ENCODE assay signal across 16 cellular contexts in genomic region chr6:40299666-40300065, GRCh38.
A peak's percentile ranks its signal among the peaks of the same experiment; 100 is the strongest.
DNase-seq lines count a peak whose midpoint lies in the region; ATAC-seq lines count a peak whose summit lies in the region.
"Had no signal": no experiment of that assay in that cellular context is flagged by ENCODE, and none has a peak within 500 bp of the region (broad histone marks: within the 10 kb centered on the region; RNA-seq: fewer than 3 reads in every experiment).

No MANE protein-coding gene starts in this region.

- H3K4me3 Mint-ChIP-seq in naive thymus-derived CD4-positive, alpha-beta T cell = no peak overlapping the region
- H3K4me3 Mint-ChIP-seq: H9 had no signal

- no peak overlapping the region for H3K27ac Mint-ChIP-seq in naive thymus-derived CD4-positive, alpha-beta T cell

- H3K27ac ChIP-seq in naive thymus-derived CD4-positive, alpha-beta T cell (ENCODE audit: low read depth, low read length) = no peak overlapping the region
- H3K27ac ChIP-seq: BLaER1 had no signal

- intact Hi-C loops in head of caudate nucleus (cut with DNase I) = loop anchor here (10.0 kb wide), 1 partner anchor 945 kb away; no protein-coding TSS in a partner anchor
- intact Hi-C loops in naive thymus-derived CD4-positive, alpha-beta T cell (cut with micrococcal nuclease) = loop anchor here in 1 of 2 donors (10.0 kb wide), 1 partner anchor 315 kb away; no protein-coding TSS in a partner anchor

- no peak for ATAC-seq in naive thymus-derived CD4-positive, alpha-beta T cell
- ATAC-seq: SK-N-SH treated with all-trans-retinoic acid at 6 μM for 48 hours had no signal

- DNase-seq in G401 (ENCODE audit: low spot score) (peak; percentile 81), NCI-H69 (lab: John Stamatoyannopoulos, UW) (peak; percentile 85), head of caudate nucleus (peak in 32 of 42 donors; percentile 11 to 70 (median 40)), nucleus accumbens (lab: John Stamatoyannopoulos, UW) (peak in 32 of 56 donors; percentile 4 to 66 (median 32)), HCEC 1CT (no peak), kidney glomerular epithelial cell (lab: John Stamatoyannopoulos, UW) (no peak)
- DNase-seq in naive thymus-derived CD4-positive, alpha-beta T cell = no peak
- DNase-seq: H9, MV-4-11, NCI-H146, NCI-H2081 treated with DMSO at 0.1 percent for 48 hours, NCI-H526 treated with DMSO at 0.1 percent for 48 hours, SHP77 had no signal

- H3K4me1 Mint-ChIP-seq in naive thymus-derived CD4-positive, alpha-beta T cell = peaks cover 0 to 7% (median 0%) of the 10 kb centered on the region in 7 donors
- H3K4me1 Mint-ChIP-seq: H9, IgD-negative memory B cell had no signal

- no peaks in the 10 kb centered on the region for H3K4me1 ChIP-seq in naive thymus-derived CD4-positive, alpha-beta T cell (ENCODE audit: control insufficient read depth in 2 of 2, insufficient read depth in 2 of 2, low read length in 2 of 2)
- H3K4me1 ChIP-seq: BLaER1 had no signal

- H3K9me3 ChIP-seq in naive thymus-derived CD4-positive, alpha-beta T cell (ENCODE audit: control insufficient read depth in 2 of 3, low read length in 3 of 3) = no peaks in the 10 kb centered on the region

- in situ Hi-C loops in G401 (cut with HindIII; ENCODE audit: low sequenced_read_pairs) = no loop called here

- CTCF ChIA-PET in naive thymus-derived CD4-positive, alpha-beta T cell (lab: Charles Lee) = no interaction called here

- H3K36me3 ChIP-seq in naive thymus-derived CD4-positive, alpha-beta T cell (ENCODE audit: control insufficient read depth in 2 of 3, insufficient read depth in 3 of 3, low read length in 3 of 3) = no peaks in the 10 kb centered on the region
- H3K36me3 ChIP-seq: BLaER1 had no signal

- H3K9me3 Mint-ChIP-seq in naive thymus-derived CD4-positive, alpha-beta T cell = peaks cover 0 to 34% (median 5%) of the 10 kb centered on the region in 11 donors

- no peak overlapping the region for H3K4me3 ChIP-seq in naive thymus-derived CD4-positive, alpha-beta T cell (ENCODE audit: low read length)
- H3K4me3 ChIP-seq: BLaER1 had no signal

- H3K27me3 ChIP-seq in naive thymus-derived CD4-positive, alpha-beta T cell (ENCODE audit: control insufficient read depth in 2 of 2, insufficient read depth in 2 of 2, low read length in 2 of 2) = no peaks in the 10 kb centered on the region
- H3K27me3 ChIP-seq: BLaER1 had no signal

- POLR2A ChIA-PET in naive thymus-derived CD4-positive, alpha-beta T cell (lab: Charles Lee) = no interaction called here

- peaks cover 3 to 28% (median 10%) of the 10 kb centered on the region in 5 donors for H3K27me3 Mint-ChIP-seq in naive thymus-derived CD4-positive, alpha-beta T cell

- H3K36me3 Mint-ChIP-seq in naive thymus-derived CD4-positive, alpha-beta T cell = peaks cover 0 to 5% (median 0%) of the 10 kb centered on the region in 5 donors
- H3K36me3 Mint-ChIP-seq: IgD-negative memory B cell had no signal

Comparison
In these comparisons a context has a peak if more than half of its experiments do, and no peak if none do; other contexts are left out.
1. DNase-seq: peak in G401 (single experiment), NCI-H69 (single experiment), head of caudate nucleus (32 of 42) and nucleus accumbens (32 of 56); none in naive thymus-derived CD4-positive, alpha-beta T cell (0 of 9), HCEC 1CT (single experiment) and kidney glomerular epithelial cell (single experiment).